Comparison of ENCODE assay signal across 14 cellular contexts in the genomic region with DNA sequence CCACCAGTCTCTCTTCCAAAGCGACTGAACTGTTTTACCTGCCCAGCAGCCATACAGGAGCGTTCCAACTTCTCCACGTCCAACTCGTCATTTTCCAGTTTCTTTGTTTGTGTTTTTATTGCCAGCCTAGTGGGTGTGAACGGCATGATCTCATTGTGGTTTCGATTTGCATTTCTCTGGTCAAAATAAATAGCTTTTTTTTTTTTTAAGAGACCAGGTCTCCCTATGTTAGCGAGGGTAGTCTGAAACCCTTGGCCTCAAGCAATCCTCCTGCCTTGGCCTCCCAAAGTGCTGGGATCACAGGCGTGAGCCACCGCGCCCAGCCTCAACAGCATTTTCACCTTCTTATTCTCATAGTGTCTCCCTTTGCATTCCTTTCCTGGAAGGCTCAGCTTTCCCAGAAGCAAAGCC. TPM values are rescaled to one million over a fixed set of nuclear protein-coding genes. Genes with fewer than 3 reads are reported as not detected.
DNase-seq lines count a peak whose midpoint lies in the region; ATAC-seq and TF ChIP-seq lines count a peak whose summit lies in the region.
"Had no signal": no experiment of that assay in that cellular context is flagged by ENCODE, and none has a peak within 500 bp of the region (broad histone marks: within the 10 kb centered on the region; RNA-seq: fewer than 3 reads in every experiment).

No MANE protein-coding gene starts in this region.

- no peaks in the 10 kb centered on the region for H3K27me3 ChIP-seq in PC-9 (ENCODE audit: insufficient read depth, low read depth)
- no peaks in the 10 kb centered on the region for H3K27me3 ChIP-seq in esophagus squamous epithelium
- H3K27me3 ChIP-seq in suprapubic skin, result no peaks in the 10 kb centered on the region
- H3K27me3 ChIP-seq: hepatocyte had no signal

- no TSS peak for BruUV-seq in PC-9 (replicated peaks; lab: Mats Ljungman, UMichigan)

- H3K9me3 ChIP-seq in PC-9 (ENCODE audit: insufficient read depth, low read depth) (no peaks in the 10 kb centered on the region), esophagus squamous epithelium (no peaks in the 10 kb centered on the region), suprapubic skin (no peaks in the 10 kb centered on the region)

- TF ChIP-seq CTCF in PC-9 (conservative IDR thresholded peaks at IDR 0.05) (no peak), esophagus squamous epithelium (IDR thresholded peaks at IDR 0.05) (no peak), suprapubic skin (IDR thresholded peaks at IDR 0.05) (no peak)

- no peaks in the 10 kb centered on the region for H3K9me2 ChIP-seq in PC-9 (ENCODE audit: insufficient read depth)

- WGBS in esophagus squamous epithelium, 2 donors, result 38 to 54% methylated on average over 10 of the region's 10 CpGs
- WGBS in suprapubic skin, result 52% methylated on average over 10 of the region's 10 CpGs

- peak overlapping the region; percentile 78 for H3K27ac ChIP-seq in PC-9
- peak overlapping the region in 3 of 4 donors; percentile 53 to 72 (median 63) for H3K27ac ChIP-seq in esophagus squamous epithelium
- H3K27ac ChIP-seq in suprapubic skin, result peak overlapping the region; percentile 76
- H3K27ac ChIP-seq: hepatocyte, VCaP had no signal

- no peak for DNase-seq in activated T-cell treated with anti-CD3 and anti-CD28 coated beads, Interleukin-2, amount 50 U/mL, for 4 hours
- no peak for DNase-seq in activated T-cell treated with anti-CD3 and anti-CD28 coated beads, Interleukin-2, amount 50 U/mL, for 1 hour
- DNase-seq in PC-9 (peak; percentile 27 to 71), esophagus squamous epithelium (lab: John Stamatoyannopoulos, UW) (no peak), suprapubic skin (ENCODE audit: low spot score in 2 of 2) (no peak)
- DNase-seq: activated naive CD4-positive, alpha-beta T cell treated with anti-CD3 and anti-CD28 coated beads for 36 hours; NCI-H1417 treated with DMSO at 0.1 percent for 48 hours had no signal

- H2AFZ ChIP-seq in PC-9, result no peak overlapping the region
- H2AFZ ChIP-seq: hepatocyte had no signal

- no peak overlapping the region for H3K4me3 ChIP-seq in PC-9
- H3K4me3 ChIP-seq in esophagus squamous epithelium, result no peak overlapping the region
- H3K4me3 ChIP-seq in suprapubic skin, result no peak overlapping the region
- H3K4me3 ChIP-seq: hepatocyte had no signal

- no peaks in the 10 kb centered on the region for H3K27me3 Mint-ChIP-seq in activated T-cell treated with anti-CD3 and anti-CD28 coated beads, Interleukin-2, amount 50 U/mL, for 4 hours (ENCODE audit: low read depth)

- no peaks in the 10 kb centered on the region for H4K20me1 ChIP-seq in PC-9 (ENCODE audit: insufficient read depth)

- no peaks in the 10 kb centered on the region for H3K36me3 ChIP-seq in PC-9 (ENCODE audit: low read depth)
- no peaks in the 10 kb centered on the region for H3K36me3 ChIP-seq in esophagus squamous epithelium
- no peaks in the 10 kb centered on the region for H3K36me3 ChIP-seq in suprapubic skin

- H3K9me3 Mint-ChIP-seq in activated T-cell treated with anti-CD3 and anti-CD28 coated beads, Interleukin-2, amount 50 U/mL, for 4 hours, result no peaks in the 10 kb centered on the region
- H3K9me3 Mint-ChIP-seq: activated naive CD4-positive, alpha-beta T cell treated with anti-CD3 and anti-CD28 coated beads for 36 hours had no signal

- no peak for ATAC-seq in activated T-cell treated with anti-CD3 and anti-CD28 coated beads, Interleukin-2, amount 50 U/mL, for 4 hours
- ATAC-seq in GM18498 (IDR thresholded peaks at IDR 0.05; ENCODE audit: unreplicated experiment) (no peak), HG03378 (IDR thresholded peaks at IDR 0.05; ENCODE audit: unreplicated experiment) (no peak), GM18502 (IDR thresholded peaks at IDR 0.05; ENCODE audit: poor library complexity, unreplicated experiment) (no peak)
- ATAC-seq: sciatic nerve had no signal

- peak overlapping the region; percentile 54 for H3K4me3 Mint-ChIP-seq in activated T-cell treated with anti-CD3 and anti-CD28 coated beads, Interleukin-2, amount 50 U/mL, for 4 hours
- H3K4me3 Mint-ChIP-seq: activated naive CD4-positive, alpha-beta T cell treated with anti-CD3 and anti-CD28 coated beads for 36 hours had no signal

- H3K4me2 ChIP-seq in PC-9, result peak overlapping the region; percentile 53
- H3K4me2 ChIP-seq: hepatocyte had no signal

- peaks cover 31% of the 10 kb centered on the region for H3K4me1 Mint-ChIP-seq in activated T-cell treated with anti-CD3 and anti-CD28 coated beads, Interleukin-2, amount 50 U/mL, for 4 hours (ENCODE audit: low read depth)

- CTCF ChIA-PET in PC-9 (lab: Charles Lee), result no interaction called here

- H3K79me2 ChIP-seq in PC-9 (ENCODE audit: low read depth), result no peaks in the 10 kb centered on the region
- H3K79me2 ChIP-seq: hepatocyte had no signal

- no peak for TF ChIP-seq EP300 in suprapubic skin (IDR thresholded peaks at IDR 0.05)

- intact Hi-C loops in PC-9 (cut with micrococcal nuclease; ENCODE audit: unreplicated experiment), result no loop called here
- intact Hi-C loops in esophagus squamous epithelium (cut with DNase I), result no loop called here

- H3K4me1 ChIP-seq in PC-9 (replicated peaks; ENCODE audit: insufficient read depth), result peaks cover 9% of the 10 kb centered on the region
- H3K4me1 ChIP-seq in esophagus squamous epithelium, result peaks cover 0 to 13% (median 0%) of the 10 kb centered on the region in 3 donors
- peaks cover 12% of the 10 kb centered on the region for H3K4me1 ChIP-seq in suprapubic skin

- peaks cover 12% of the 10 kb centered on the region for H3F3A ChIP-seq in PC-9 (ENCODE audit: insufficient read depth, low read depth)

- H3K36me3 Mint-ChIP-seq in activated T-cell treated with anti-CD3 and anti-CD28 coated beads, Interleukin-2, amount 50 U/mL, for 4 hours (ENCODE audit: insufficient read depth), result no peaks in the 10 kb centered on the region

- POLR2A ChIA-PET in PC-9 (lab: Charles Lee; ENCODE audit: unreplicated experiment), result interaction anchor here (0.6 to 0.7 kb wide), 3 partner anchors 17 to 442 kb away, joined by 3 to 13 read pairs (median 5); no protein-coding TSS in a partner anchor

- TF ChIP-seq POLR2A in esophagus squamous epithelium (IDR thresholded peaks at IDR 0.05) (no peak), suprapubic skin (IDR thresholded peaks at IDR 0.05) (no peak)

RNA-seq across cellular contexts. Expression of a gene that starts 4.1 kb away (rescaled TPM):
- total RNA-seq in activated T-cell treated with anti-CD3 and anti-CD28 coated beads, Interleukin-2, amount 50 U/mL, for 4 hours, result under 1 TPM; 0.63 to 0.95 (median 0.89) TPM
- 1.1 and 1.4 TPM in 2 replicates for total RNA-seq in PC-9 (2021)
- total RNA-seq in esophagus squamous epithelium, result 1 to 10 TPM in 1 of 4 donors, not detected in 3; 1.5 TPM
- not detected for total RNA-seq in suprapubic skin
- total RNA-seq: mesenteric fat pad, sciatic nerve had no signal

RNA-seq across cellular contexts. Expression of a gene that starts 11.2 kb away (rescaled TPM):
- 1 to 10 TPM; 3.9 to 9.4 (median 5.8) TPM for total RNA-seq in activated T-cell treated with anti-CD3 and anti-CD28 coated beads, Interleukin-2, amount 50 U/mL, for 4 hours
- 6.9 and 8.1 TPM in 2 replicates for total RNA-seq in PC-9 (2021)
- 1 to 10 TPM in 1 of 4 donors, under 1 TPM in 2, not detected in 1; 0.76 to 1.1 (median 0.88) TPM for total RNA-seq in esophagus squamous epithelium
- 1 to 10 TPM; 1.7 to 4.3 (median 3.0) TPM for total RNA-seq in suprapubic skin

RNA-seq across cellular contexts. Expression of a gene that starts 21.6 kb away (rescaled TPM):
- total RNA-seq in activated T-cell treated with anti-CD3 and anti-CD28 coated beads, Interleukin-2, amount 50 U/mL, for 4 hours, result under 1 TPM in 1 of 3 donors, not detected in 2; 0.11 TPM
- total RNA-seq in PC-9 (2021) (not detected in 2 replicates), esophagus squamous epithelium (under 1 TPM in 3 of 4 donors, not detected in 1; 0.32 to 0.40 (median 0.38) TPM), suprapubic skin (1 to 10 TPM in 1 of 4 donors, under 1 TPM in 1, not detected in 2; 0.55 to 1.4 TPM)
- total RNA-seq: activated naive CD4-positive, alpha-beta T cell treated with anti-CD3 and anti-CD28 coated beads for 36 hours; hepatocyte had no signal

RNA-seq across cellular contexts. Expression of a gene that starts 23.7 kb away (rescaled TPM):
- total RNA-seq in activated T-cell treated with anti-CD3 and anti-CD28 coated beads, Interleukin-2, amount 50 U/mL, for 4 hours, result 100 to 1,000 TPM; 174 to 195 (median 179) TPM
- total RNA-seq in PC-9 (2021) (73.5 and 83.0 TPM in 2 replicates), esophagus squamous epithelium (10 to 100 TPM; 19.3 to 39.7 (median 31.3) TPM), suprapubic skin (100 to 1,000 TPM in 1 of 4 donors, 10 to 100 TPM in 3; 48.0 to 103 (median 64.8) TPM)

RNA-seq across cellular contexts. Expression of a gene that starts 24.2 kb away (rescaled TPM):
- total RNA-seq in activated T-cell treated with anti-CD3 and anti-CD28 coated beads, Interleukin-2, amount 50 U/mL, for 4 hours, result 10 to 100 TPM; 69.0 to 92.2 (median 71.4) TPM
- 38.6 and 45.9 TPM in 2 replicates for total RNA-seq in PC-9 (2021)
- 10 to 100 TPM; 44.8 to 56.5 (median 48.8) TPM for total RNA-seq in esophagus squamous epithelium
- 10 to 100 TPM; 36.1 to 78.0 (median 62.9) TPM for total RNA-seq in suprapubic skin

Comparison
In these comparisons a context has a peak if more than half of its experiments do, and no peak if none do; other contexts are left out.
1. DNase-seq: peak in PC-9 (2 of 2); none in activated T-cell treated with anti-CD3 and anti-CD28 coated beads, Interleukin-2, amount 50 U/mL, for 4 hours (single experiment), activated T-cell treated with anti-CD3 and anti-CD28 coated beads, Interleukin-2, amount 50 U/mL, for 1 hour (single experiment), esophagus squamous epithelium (single experiment) and suprapubic skin (0 of 2).
2. Peak in every context shown above with its lines, with median percentiles within 50 percentile points of each other: H3K27ac ChIP-seq.